In genomic region chr4:173485164-173485563, GRCh38 we compare ENCODE assay signal across 19 cellular contexts. TPM values are rescaled to one million over a fixed set of nuclear protein-coding genes. Genes with fewer than 3 reads are reported as not detected.
DNase-seq lines count a peak whose midpoint lies in the region; ATAC-seq and TF ChIP-seq lines count a peak whose summit lies in the region.
"Had no signal": no experiment of that assay in that cellular context is flagged by ENCODE, and none has a peak within 500 bp of the region (broad histone marks: within the 10 kb centered on the region; RNA-seq: fewer than 3 reads in every experiment).

No MANE protein-coding gene starts in this region.

- CTCF ChIA-PET in activated CD4-positive, alpha-beta memory T cell treated with anti-CD3 and anti-CD28 coated beads, Interleukin-2, amount 10 ng/mL, durations not matched to agents 7 days and 5 days (lab: Charles Lee), result no interaction called here

- TF ChIP-seq CTCF in AG10803 (conservative IDR thresholded peaks at IDR 0.05; ENCODE audit: low read length), result no peak
- no peak for TF ChIP-seq CTCF in fibroblast of pulmonary artery (IDR thresholded peaks at IDR 0.05; ENCODE audit: low read length, missing control alignments)

- no peak overlapping the region for H3K27ac Mint-ChIP-seq in stimulated activated naive B cell treated with anti-CD40 and anti-IgM and Interleukin-4, amounts not matched to agents 10 μg/mL and 1 μg/mL and 100 μg/mL, for 72 hours
- H3K27ac Mint-ChIP-seq in activated CD4-positive, alpha-beta memory T cell treated with anti-CD3 and anti-CD28 coated beads, Interleukin-2, amount 10 ng/mL, durations not matched to agents 7 days and 5 days, result no peak overlapping the region
- H3K27ac Mint-ChIP-seq: activated T-helper 2 cell treated with anti-CD3 and anti-CD28 coated beads, Interferon-gamma antibody, Interleukin-2, Interleukin-4, amounts not matched to agents 10 μg/mL and 5 μg/mL and 100 μg/mL, durations not matched to agents 14 hours and 24 hours and 36 hours; mesothelial cell of epicardium; neural progenitor cell had no signal

- no peaks in the 10 kb centered on the region for H3K36me3 Mint-ChIP-seq in stimulated activated naive B cell treated with anti-CD40 and anti-IgM and Interleukin-4, amounts not matched to agents 10 μg/mL and 1 μg/mL and 100 μg/mL, for 72 hours
- H3K36me3 Mint-ChIP-seq in activated CD4-positive, alpha-beta memory T cell treated with anti-CD3 and anti-CD28 coated beads, Interleukin-2, amount 10 ng/mL, durations not matched to agents 7 days and 5 days (ENCODE audit: low read depth), result no peaks in the 10 kb centered on the region
- H3K36me3 Mint-ChIP-seq: neural progenitor cell had no signal

- H3K9me3 Mint-ChIP-seq in stimulated activated naive B cell treated with anti-CD40 and anti-IgM and Interleukin-4, amounts not matched to agents 10 μg/mL and 1 μg/mL and 100 μg/mL, for 72 hours, result no peaks in the 10 kb centered on the region
- H3K9me3 Mint-ChIP-seq in activated CD4-positive, alpha-beta memory T cell treated with anti-CD3 and anti-CD28 coated beads, Interleukin-2, amount 10 ng/mL, durations not matched to agents 7 days and 5 days, result no peaks in the 10 kb centered on the region
- H3K9me3 Mint-ChIP-seq: activated T-helper 2 cell treated with anti-CD3 and anti-CD28 coated beads, Interferon-gamma antibody, Interleukin-2, Interleukin-4, amounts not matched to agents 10 μg/mL and 5 μg/mL and 100 μg/mL, durations not matched to agents 14 hours and 24 hours and 36 hours; central memory CD8-positive, alpha-beta T cell; mesothelial cell of epicardium; neural progenitor cell had no signal

- H3K4me3 ChIP-seq in AG10803 (ENCODE audit: low read length) (no peak overlapping the region), fibroblast of pulmonary artery (replicated peaks; ENCODE audit: low read depth, low read length) (no peak overlapping the region)
- H3K4me3 ChIP-seq: hepatocyte, neural progenitor cell, psoas muscle had no signal

- H3K27me3 Mint-ChIP-seq in stimulated activated naive B cell treated with anti-CD40 and anti-IgM and Interleukin-4, amounts not matched to agents 10 μg/mL and 1 μg/mL and 100 μg/mL, for 72 hours, result peaks cover 4 to 8% of the 10 kb centered on the region in 2 donors
- no peaks in the 10 kb centered on the region for H3K27me3 Mint-ChIP-seq in activated CD4-positive, alpha-beta memory T cell treated with anti-CD3 and anti-CD28 coated beads, Interleukin-2, amount 10 ng/mL, durations not matched to agents 7 days and 5 days
- H3K27me3 Mint-ChIP-seq: central memory CD8-positive, alpha-beta T cell had no signal

- POLR2A ChIA-PET in activated CD4-positive, alpha-beta memory T cell treated with anti-CD3 and anti-CD28 coated beads, Interleukin-2, amount 10 ng/mL, durations not matched to agents 7 days and 5 days (lab: Charles Lee), result no interaction called here

- no peak overlapping the region for H3K4me3 Mint-ChIP-seq in stimulated activated naive B cell treated with anti-CD40 and anti-IgM and Interleukin-4, amounts not matched to agents 10 μg/mL and 1 μg/mL and 100 μg/mL, for 72 hours
- no peak overlapping the region for H3K4me3 Mint-ChIP-seq in activated CD4-positive, alpha-beta memory T cell treated with anti-CD3 and anti-CD28 coated beads, Interleukin-2, amount 10 ng/mL, durations not matched to agents 7 days and 5 days
- H3K4me3 Mint-ChIP-seq: central memory CD8-positive, alpha-beta T cell; mesothelial cell of epicardium; neural progenitor cell had no signal

- no peaks in the 10 kb centered on the region for H3K4me1 Mint-ChIP-seq in stimulated activated naive B cell treated with anti-CD40 and anti-IgM and Interleukin-4, amounts not matched to agents 10 μg/mL and 1 μg/mL and 100 μg/mL, for 72 hours
- no peaks in the 10 kb centered on the region for H3K4me1 Mint-ChIP-seq in activated CD4-positive, alpha-beta memory T cell treated with anti-CD3 and anti-CD28 coated beads, Interleukin-2, amount 10 ng/mL, durations not matched to agents 7 days and 5 days
- H3K4me1 Mint-ChIP-seq: central memory CD8-positive, alpha-beta T cell; neural progenitor cell had no signal

- no peak for ATAC-seq in stimulated activated naive B cell treated with anti-CD40 and anti-IgM and Interleukin-4, amounts not matched to agents 10 μg/mL and 1 μg/mL and 100 μg/mL, for 72 hours (replicated peaks)

- DNase-seq in AG10803 (ENCODE audit: low read depth) (peak; percentile 61), EH (ENCODE audit: low read depth) (peak; percentile 25), RKO (ENCODE audit: low spot score) (peak; percentile 35), fibroblast of pulmonary artery (ENCODE audit: low read depth) (peak; percentile 41), NCI-H146 treated with DMSO at 0.1 percent for 48 hours (lab: John Stamatoyannopoulos, UW; ENCODE audit: unreplicated experiment) (no peak), NCI-H524 (lab: John Stamatoyannopoulos, UW) (no peak)
- DNase-seq in stimulated activated naive B cell treated with anti-CD40 and anti-IgM and Interleukin-4, amounts not matched to agents 10 μg/mL and 1 μg/mL and 100 μg/mL, for 72 hours, result no peak
- no peak for DNase-seq in activated CD4-positive, alpha-beta memory T cell treated with anti-CD3 and anti-CD28 coated beads, Interleukin-2, amount 10 ng/mL, durations not matched to agents 7 days and 5 days
- DNase-seq: amygdala; effector CD8-positive, alpha-beta T cell; kidney glomerular epithelial cell; NCI-H1417 treated with DMSO at 0.1 percent for 48 hours; NK-92 treated with Interleukin-12 subunit alpha and Interleukin-12 subunit beta, amount 100 ng/mL, for 24 hours; psoas muscle had no signal

RNA-seq across cellular contexts. Expression of gene HAND2, which starts 44.9 kb away (rescaled TPM):
- total RNA-seq in activated CD4-positive, alpha-beta memory T cell treated with anti-CD3 and anti-CD28 coated beads, Interleukin-2, amount 10 ng/mL, durations not matched to agents 7 days and 5 days, result not detected
- total RNA-seq: activated T-helper 2 cell treated with anti-CD3 and anti-CD28 coated beads, Interferon-gamma antibody, Interleukin-2, Interleukin-4, amounts not matched to agents 10 μg/mL and 5 μg/mL and 100 μg/mL, durations not matched to agents 14 hours and 24 hours and 36 hours had no signal

Comparison
In these comparisons a context has a peak if more than half of its experiments do, and no peak if none do; other contexts are left out.
1. DNase-seq: peak in AG10803 (single experiment), EH (single experiment), RKO (single experiment) and fibroblast of pulmonary artery (single experiment); none in stimulated activated naive B cell treated with anti-CD40 and anti-IgM and Interleukin-4, amounts not matched to agents 10 μg/mL and 1 μg/mL and 100 μg/mL, for 72 hours (single experiment), NCI-H146 treated with DMSO at 0.1 percent for 48 hours (single experiment), activated CD4-positive, alpha-beta memory T cell treated with anti-CD3 and anti-CD28 coated beads, Interleukin-2, amount 10 ng/mL, durations not matched to agents 7 days and 5 days (single experiment) and NCI-H524 (0 of 2).